Comparison of ENCODE assay signal across 9 cellular contexts in genomic region chr7:94620703-94621118, GRCh38. TPM values are rescaled to one million over a fixed set of nuclear protein-coding genes. Genes with fewer than 3 reads are reported as not detected.
DNase-seq lines count a peak whose midpoint lies in the region; ATAC-seq and TF ChIP-seq lines count a peak whose summit lies in the region.
"Had no signal": no experiment of that assay in that cellular context is flagged by ENCODE, and none has a peak within 500 bp of the region (broad histone marks: within the 10 kb centered on the region; RNA-seq: fewer than 3 reads in every experiment).

No MANE protein-coding gene starts in this region.

- peaks cover 8% of the 10 kb centered on the region for H3K4me1 Mint-ChIP-seq in T-helper 1 cell treated with Interleukin-12 subunit alpha and Interleukin-12 subunit beta and Interleukin-4 antibody, amounts not matched to agents 30 μg/mL and 1 μg/mL, for 36 hours (ENCODE audit: low read depth)

- peak overlapping the region; percentile 42 for H3K27ac Mint-ChIP-seq in T-helper 1 cell treated with Interleukin-12 subunit alpha and Interleukin-12 subunit beta and Interleukin-4 antibody, amounts not matched to agents 30 μg/mL and 1 μg/mL, for 36 hours

- TF ChIP-seq POLR2A in lower leg skin (IDR thresholded peaks at IDR 0.05), result no peak

- 0 to 5% methylated on average over 2 of the region's 2 CpGs for WGBS in lower leg skin, 2 donors

- H3K27me3 ChIP-seq in HL-60 (ENCODE audit: insufficient read depth, poor library complexity, severe bottlenecking), result no peaks in the 10 kb centered on the region

- peak; percentile 71 for DNase-seq in G401 (ENCODE audit: low spot score)
- DNase-seq in HL-60 (ENCODE audit: low read depth in 1 of 2, low spot score in 1 of 2), result peak; percentile 2 to 32
- peak; percentile 22 for DNase-seq in cerebellum (ENCODE audit: low spot score)
- DNase-seq in lower leg skin (ENCODE audit: low spot score in 2 of 2), result peak; percentile 61 to 91
- peak; percentile 10 for DNase-seq in stimulated activated CD8-positive, alpha-beta memory T cell treated with anti-CD3 and anti-CD28 coated beads, Interleukin-7, amount 100 ng/mL, for 24 hours (ENCODE audit: low read depth)
- DNase-seq in DMS79 (lab: John Stamatoyannopoulos, UW), result no peak

- intact Hi-C loops in lower leg skin (cut with DNase I; ENCODE audit: low total_unique reads), result no loop called here

- no peaks in the 10 kb centered on the region for H3K36me3 Mint-ChIP-seq in T-helper 1 cell treated with Interleukin-12 subunit alpha and Interleukin-12 subunit beta and Interleukin-4 antibody, amounts not matched to agents 30 μg/mL and 1 μg/mL, for 36 hours (ENCODE audit: low read depth)

- H3K4me3 ChIP-seq in HL-60 (replicated peaks; ENCODE audit: insufficient read depth, low read length) (no peak overlapping the region), lower leg skin (ENCODE audit: low read depth, poor library complexity, severe bottlenecking) (no peak overlapping the region)

- TF ChIP-seq CTCF in HL-60 (IDR thresholded peaks at IDR 0.05; ENCODE audit: insufficient read depth, low read length), result no peak
- TF ChIP-seq CTCF in lower leg skin (IDR thresholded peaks at IDR 0.05), result no peak

- peaks cover 5% of the 10 kb centered on the region for H3K27me3 Mint-ChIP-seq in T-helper 1 cell treated with Interleukin-12 subunit alpha and Interleukin-12 subunit beta and Interleukin-4 antibody, amounts not matched to agents 30 μg/mL and 1 μg/mL, for 36 hours (ENCODE audit: low read depth)

- no peaks in the 10 kb centered on the region for H3K9me3 Mint-ChIP-seq in T-helper 1 cell treated with Interleukin-12 subunit alpha and Interleukin-12 subunit beta and Interleukin-4 antibody, amounts not matched to agents 30 μg/mL and 1 μg/mL, for 36 hours

- no peak overlapping the region for H3K4me3 Mint-ChIP-seq in T-helper 1 cell treated with Interleukin-12 subunit alpha and Interleukin-12 subunit beta and Interleukin-4 antibody, amounts not matched to agents 30 μg/mL and 1 μg/mL, for 36 hours

- in situ Hi-C loops in G401 (cut with HindIII; ENCODE audit: low sequenced_read_pairs), result no loop called here

- peak; percentile 95 for ATAC-seq in GM21515 (IDR thresholded peaks at IDR 0.05; ENCODE audit: unreplicated experiment)

- no peak overlapping the region for H3K27ac ChIP-seq in HL-60 (replicated peaks)
- H3K27ac ChIP-seq: VCaP had no signal

RNA-seq across cellular contexts. Expression of gene SGCE, which starts 35.2 kb away (rescaled TPM):
- total RNA-seq in G401 (2014; rRNA removed; shearing (Covaris generic)), result 7.0 and 12.8 TPM in 2 replicates
- total RNA-seq in cerebellum, result 118 TPM
- total RNA-seq in lower leg skin, result 10 to 100 TPM in 3 of 4 donors, 1 to 10 TPM in 1; 9.8 to 25.7 (median 17.8) TPM
